Comparison of ENCODE assay signal across 11 cellular contexts in the genomic region with DNA sequence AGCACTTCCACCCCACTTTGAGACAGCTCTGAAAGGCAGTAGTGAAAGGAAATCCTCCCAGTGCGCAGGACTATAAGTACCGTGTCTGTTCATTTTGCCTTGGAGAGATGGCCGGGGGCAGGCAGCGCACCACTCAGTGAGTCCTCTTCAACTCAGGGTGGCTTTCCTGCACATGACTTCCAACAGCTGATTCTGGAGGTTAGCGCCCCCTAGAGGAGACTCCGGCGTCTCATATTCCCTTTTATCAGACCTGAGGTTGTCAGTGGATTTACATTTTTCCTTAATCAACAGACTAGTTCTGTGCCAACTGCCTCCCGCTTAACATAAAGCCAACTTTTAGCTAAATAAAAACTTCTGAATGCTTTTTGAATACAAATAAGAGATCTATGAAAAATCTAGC.
DNase-seq lines count a peak whose midpoint lies in the region; ATAC-seq and TF ChIP-seq lines count a peak whose summit lies in the region.
"Had no signal": no experiment of that assay in that cellular context is flagged by ENCODE, and none has a peak within 500 bp of the region (broad histone marks: within the 10 kb centered on the region; RNA-seq: fewer than 3 reads in every experiment).

No MANE protein-coding gene starts in this region.

- TF ChIP-seq CTCF in cardiac muscle cell (IDR thresholded peaks at IDR 0.05; ENCODE audit: low read depth, low read length) (peak; percentile 25), right atrium auricular region (IDR thresholded peaks at IDR 0.05) (peak in 1 of 2 donors; percentile 35), cardiac fibroblast (IDR thresholded peaks at IDR 0.05; ENCODE audit: low read depth, low read length) (peak; percentile 27)
- TF ChIP-seq CTCF in CD8-positive, alpha-beta T cell (IDR thresholded peaks at IDR 0.05), result no peak

- DNase-seq in cardiac muscle cell (ENCODE audit: low read depth in 1 of 2, low spot score in 1 of 2) (no peak), right atrium auricular region (ENCODE audit: low spot score) (no peak), LHCN-M2 (ENCODE audit: low read depth) (peak; percentile 30), cardiac fibroblast (ENCODE audit: low read depth in 2 of 2) (no peak), substantia nigra (lab: John Stamatoyannopoulos, UW) (no peak)
- DNase-seq in stimulated activated CD4-positive, alpha-beta T cell treated with anti-CD3 and anti-CD28 coated beads, TNF-alpha, amount 100 ng/mL, for 48 hours (ENCODE audit: low read depth in 3 of 3), result peak; percentile 2 to 13 (median 12)
- no peak for DNase-seq in CD8-positive, alpha-beta T cell
- DNase-seq: NCI-H345; stimulated activated naive CD4-positive, alpha-beta T cell had no signal

- no peaks in the 10 kb centered on the region for H3K27me3 Mint-ChIP-seq in CD8-positive, alpha-beta T cell (ENCODE audit: low read depth)

- no peak for ATAC-seq in GM19023 (IDR thresholded peaks at IDR 0.05; ENCODE audit: unreplicated experiment)
- no peak for ATAC-seq in CD8-positive, alpha-beta T cell

- H3K4me3 Mint-ChIP-seq in CD8-positive, alpha-beta T cell, result no peak overlapping the region

- H3K9me3 ChIP-seq in cardiac muscle cell (ENCODE audit: low read depth) (no peaks in the 10 kb centered on the region), right atrium auricular region (no peaks in the 10 kb centered on the region)
- H3K9me3 ChIP-seq in CD8-positive, alpha-beta T cell (ENCODE audit: low read length), result no peaks in the 10 kb centered on the region

- H3K4me3 ChIP-seq in cardiac muscle cell (no peak overlapping the region), right atrium auricular region (no peak overlapping the region), cardiac fibroblast (replicated peaks in 1 of 2; ENCODE audit: low read depth in 2 of 2, low read length in 2 of 2) (no peak overlapping the region)
- no peak overlapping the region for H3K4me3 ChIP-seq in CD8-positive, alpha-beta T cell (ENCODE audit: low read depth, low read length)

- H3K4me1 ChIP-seq in cardiac muscle cell (ENCODE audit: low read depth) (peaks cover 8% of the 10 kb centered on the region), right atrium auricular region (peaks cover 0 to 6% of the 10 kb centered on the region in 2 donors)
- H3K4me1 ChIP-seq in CD8-positive, alpha-beta T cell (ENCODE audit: insufficient read depth, low read length), result no peaks in the 10 kb centered on the region

- POLR2A ChIA-PET in CD8-positive, alpha-beta T cell (lab: Charles Lee), result no interaction called here

- H3K27me3 ChIP-seq in cardiac muscle cell (no peaks in the 10 kb centered on the region), right atrium auricular region (no peaks in the 10 kb centered on the region)
- H3K27me3 ChIP-seq in CD8-positive, alpha-beta T cell (ENCODE audit: insufficient read depth, low read length), result no peaks in the 10 kb centered on the region

- no peak overlapping the region for H3K27ac ChIP-seq in cardiac muscle cell
- H3K27ac ChIP-seq in right atrium auricular region, result no peak overlapping the region
- H3K27ac ChIP-seq in CD8-positive, alpha-beta T cell (ENCODE audit: low read depth, low read length), result no peak overlapping the region
- no peak overlapping the region for H3K27ac ChIP-seq in substantia nigra (ENCODE audit: low read depth, low read length, poor library complexity, severe bottlenecking)
- H3K27ac ChIP-seq: epithelial cell of prostate had no signal

- H3K27ac Mint-ChIP-seq in CD8-positive, alpha-beta T cell, result no peak overlapping the region

- no peaks in the 10 kb centered on the region for H3K36me3 Mint-ChIP-seq in CD8-positive, alpha-beta T cell

- H3K36me3 ChIP-seq in cardiac muscle cell (no peaks in the 10 kb centered on the region), right atrium auricular region (no peaks in the 10 kb centered on the region)
- no peaks in the 10 kb centered on the region for H3K36me3 ChIP-seq in CD8-positive, alpha-beta T cell (ENCODE audit: insufficient read depth, low read length)

- H3K4me1 Mint-ChIP-seq in CD8-positive, alpha-beta T cell (ENCODE audit: low read depth), result no peaks in the 10 kb centered on the region

- CTCF ChIA-PET in CD8-positive, alpha-beta T cell (lab: Charles Lee), result interaction anchor here (1.0 to 1.2 kb wide), 3 partner anchors 10 to 30 kb away, joined by 3 read pairs; no protein-coding TSS in a partner anchor

- no peaks in the 10 kb centered on the region for H3K9me3 Mint-ChIP-seq in CD8-positive, alpha-beta T cell

- intact Hi-C loops in CD8-positive, alpha-beta T cell (cut with DNase I, micrococcal nuclease), result no loop called here

Comparison
In these comparisons a context has a peak if more than half of its experiments do, and no peak if none do; other contexts are left out.
1. DNase-seq: peak in LHCN-M2 (single experiment) and stimulated activated CD4-positive, alpha-beta T cell treated with anti-CD3 and anti-CD28 coated beads, TNF-alpha, amount 100 ng/mL, for 48 hours (3 of 3); none in cardiac muscle cell (0 of 2), right atrium auricular region (single experiment), cardiac fibroblast (0 of 2), CD8-positive, alpha-beta T cell (0 of 7) and substantia nigra (0 of 49).